ENCODE assay signal across 19 cellular contexts in the genomic region with DNA sequence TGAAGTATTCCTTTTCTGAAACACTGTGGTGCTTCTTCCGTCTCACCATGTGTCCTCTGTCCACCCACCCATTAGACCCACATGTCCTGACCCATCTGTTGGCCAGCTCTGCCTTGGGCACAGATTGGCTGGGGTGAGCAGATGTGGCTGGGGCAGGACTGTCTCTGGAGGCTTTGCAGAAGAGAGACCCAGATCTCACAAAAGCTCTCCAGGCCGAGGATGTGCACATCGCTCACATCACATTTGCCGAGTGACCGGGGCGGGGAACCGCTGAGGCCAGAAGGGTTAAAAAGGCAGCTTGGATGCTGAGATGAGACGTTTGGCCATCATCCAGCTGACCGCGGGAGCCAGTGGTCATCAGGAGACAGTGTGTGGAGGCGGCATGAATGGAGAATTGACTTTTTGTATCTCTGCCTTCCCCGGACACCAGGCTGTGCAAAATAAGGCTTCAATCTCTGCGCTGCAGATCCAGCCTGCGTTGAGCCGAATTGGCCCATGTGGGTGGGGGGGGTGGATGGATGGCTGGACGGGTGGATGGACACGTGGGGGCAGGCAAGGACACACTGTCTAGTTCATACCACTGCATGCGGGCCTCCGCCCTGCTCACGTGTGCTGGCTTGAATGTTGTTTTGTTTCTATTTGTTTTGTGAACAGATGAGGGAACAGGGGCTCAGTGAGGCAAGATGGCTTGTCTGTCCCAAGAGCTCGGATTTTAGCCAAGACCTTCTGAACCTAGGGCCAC. TPM values are rescaled to one million over a fixed set of nuclear protein-coding genes. Genes with fewer than 3 reads are reported as not detected.
DNase-seq lines count a peak whose midpoint lies in the region; ATAC-seq, FAIRE-seq and TF ChIP-seq lines count a peak whose summit lies in the region.
"Had no signal": no experiment of that assay in that cellular context is flagged by ENCODE, and none has a peak within 500 bp of the region (broad histone marks: within the 10 kb centered on the region; RNA-seq: fewer than 3 reads in every experiment).

No MANE protein-coding gene starts in this region.

- H3K9me3 Mint-ChIP-seq in activated CD8-positive, alpha-beta T cell treated with anti-CD3 and anti-CD28 coated beads, Interleukin-2, amount 10 ng/mL, durations not matched to agents 7 days and 5 days (ENCODE audit: insufficient read depth): no peaks in the 10 kb centered on the region
- H3K9me3 Mint-ChIP-seq: activated T-helper 1 cell treated with anti-CD3 and anti-CD28 coated beads, Interleukin-12 subunit alpha, Interleukin-12 subunit beta, Interleukin-2, Interleukin-4 antibody, amounts not matched to agents 30 ng/mL and 10 ng/mL and 1 ng/mL, durations not matched to agents 14 hours and 24 hours and 36 hours; endodermal cell had no signal

- CTCF ChIA-PET in activated CD8-positive, alpha-beta T cell treated with anti-CD3 and anti-CD28 coated beads, Interleukin-2, amount 10 ng/mL, durations not matched to agents 7 days and 5 days (lab: Charles Lee): no interaction called here

- H3K4me1 Mint-ChIP-seq in activated CD8-positive, alpha-beta T cell treated with anti-CD3 and anti-CD28 coated beads, Interleukin-2, amount 10 ng/mL, durations not matched to agents 7 days and 5 days (ENCODE audit: low read depth): peaks cover 2% of the 10 kb centered on the region
- H3K4me1 Mint-ChIP-seq: endodermal cell had no signal

- FAIRE-seq in HTR-8/SVneo (lab: Jason Lieb, UNC): no peak
- FAIRE-seq: A549 had no signal

- no peaks in the 10 kb centered on the region for H3K36me3 Mint-ChIP-seq in activated CD8-positive, alpha-beta T cell treated with anti-CD3 and anti-CD28 coated beads, Interleukin-2, amount 10 ng/mL, durations not matched to agents 7 days and 5 days (ENCODE audit: low read depth)
- H3K36me3 Mint-ChIP-seq: naive B cell; stimulated activated naive B cell treated with anti-CD40 and anti-IgM and Interleukin-4, amounts not matched to agents 10 μg/mL and 1 μg/mL and 100 μg/mL, for 72 hours had no signal

- POLR2A ChIA-PET in activated CD8-positive, alpha-beta T cell treated with anti-CD3 and anti-CD28 coated beads, Interleukin-2, amount 10 ng/mL, durations not matched to agents 7 days and 5 days (lab: Charles Lee): interaction anchor here (0.6 kb wide), 1 partner anchor 10 kb away, joined by 3 read pairs; no protein-coding TSS in a partner anchor

- H3K4me3 Mint-ChIP-seq in activated CD8-positive, alpha-beta T cell treated with anti-CD3 and anti-CD28 coated beads, Interleukin-2, amount 10 ng/mL, durations not matched to agents 7 days and 5 days: no peak overlapping the region
- H3K4me3 Mint-ChIP-seq: activated T-helper 1 cell treated with anti-CD3 and anti-CD28 coated beads, Interleukin-12 subunit alpha, Interleukin-12 subunit beta, Interleukin-2, Interleukin-4 antibody, amounts not matched to agents 30 ng/mL and 10 ng/mL and 1 ng/mL, durations not matched to agents 14 hours and 24 hours and 36 hours; endodermal cell; naive B cell; stimulated activated naive B cell treated with anti-CD40 and anti-IgM and Interleukin-4, amounts not matched to agents 10 μg/mL and 1 μg/mL and 100 μg/mL, for 72 hours had no signal

- TF ChIP-seq CTCF in fibroblast of villous mesenchyme (IDR thresholded peaks at IDR 0.05; ENCODE audit: insufficient read depth, low read depth, low read length): no peak

- H3K27ac Mint-ChIP-seq in activated CD8-positive, alpha-beta T cell treated with anti-CD3 and anti-CD28 coated beads, Interleukin-2, amount 10 ng/mL, durations not matched to agents 7 days and 5 days: no peak overlapping the region
- H3K27ac Mint-ChIP-seq: activated T-helper 1 cell treated with anti-CD3 and anti-CD28 coated beads, Interleukin-12 subunit alpha, Interleukin-12 subunit beta, Interleukin-2, Interleukin-4 antibody, amounts not matched to agents 30 ng/mL and 10 ng/mL and 1 ng/mL, durations not matched to agents 14 hours and 24 hours and 36 hours; endodermal cell; stimulated activated naive B cell treated with anti-CD40 and anti-IgM and Interleukin-4, amounts not matched to agents 10 μg/mL and 1 μg/mL and 100 μg/mL, for 72 hours had no signal

- peaks cover 17% of the 10 kb centered on the region for H3K27me3 Mint-ChIP-seq in activated CD8-positive, alpha-beta T cell treated with anti-CD3 and anti-CD28 coated beads, Interleukin-2, amount 10 ng/mL, durations not matched to agents 7 days and 5 days (ENCODE audit: low read depth)

- ATAC-seq in activated CD8-positive, alpha-beta T cell treated with anti-CD3 and anti-CD28 coated beads, Interleukin-2, amount 10 ng/mL, durations not matched to agents 7 days and 5 days: no peak
- ATAC-seq: stimulated activated naive B cell treated with anti-CD40 and anti-IgM and Interleukin-4, amounts not matched to agents 10 μg/mL and 1 μg/mL and 100 μg/mL, for 72 hours had no signal

- H3K4me3 ChIP-seq in fibroblast of villous mesenchyme (ENCODE audit: low read depth, low read length): no peak overlapping the region
- H3K4me3 ChIP-seq: A549 had no signal

- DNase-seq in activated CD8-positive, alpha-beta memory T cell treated with anti-CD3 and anti-CD28 coated beads, Interleukin-2, amount 50 U/mL, for 48 hours: peak; percentile 30
- no peak for DNase-seq in activated CD8-positive, alpha-beta memory T cell treated with anti-CD3 and anti-CD28 coated beads, Interleukin-2, amount 50 U/mL, for 4 hours
- DNase-seq in fibroblast of villous mesenchyme (ENCODE audit: low read depth): peak; percentile 27
- peak; percentile 46 for DNase-seq in midbrain (lab: John Stamatoyannopoulos, UW)
- DNase-seq in ureter (ENCODE audit: low spot score): peak; percentile 47
- no peak for DNase-seq in HTR-8/SVneo (ENCODE audit: insufficient read length, low spot score)
- no peak for DNase-seq in activated CD8-positive, alpha-beta T cell treated with anti-CD3 and anti-CD28 coated beads, Interleukin-2, amount 10 ng/mL, durations not matched to agents 7 days and 5 days
- no peak for DNase-seq in amniotic stem cell (lab: John Stamatoyannopoulos, UW)
- DNase-seq: COR-L47; endodermal cell; GOT3; KG1; naive B cell; NCI-H1694 treated with DMSO at 0.1 percent for 48 hours; OCI-M1; stimulated activated naive B cell treated with anti-CD40 and anti-IgM and Interleukin-4, amounts not matched to agents 10 μg/mL and 1 μg/mL and 100 μg/mL, for 72 hours had no signal

RNA-seq across cellular contexts. Expression of a gene that starts 6.1 kb away (rescaled TPM):
- total RNA-seq in fibroblast of villous mesenchyme (0.32 and 0.43 TPM in 2 replicates), ureter (49.2 TPM)
- total RNA-seq in activated CD8-positive, alpha-beta T cell treated with anti-CD3 and anti-CD28 coated beads, Interleukin-2, amount 10 ng/mL, durations not matched to agents 7 days and 5 days: 1 to 10 TPM in 1 of 2 experiments, under 1 TPM in 1; 0.63 to 1.0 TPM

RNA-seq across cellular contexts. Expression of a gene that starts 19.4 kb away (rescaled TPM):
- 63.9 and 84.1 TPM in 2 replicates for total RNA-seq in fibroblast of villous mesenchyme
- total RNA-seq in ureter: 1,385 TPM
- total RNA-seq in activated CD8-positive, alpha-beta T cell treated with anti-CD3 and anti-CD28 coated beads, Interleukin-2, amount 10 ng/mL, durations not matched to agents 7 days and 5 days: 100 to 1,000 TPM; 153 to 172 TPM

RNA-seq across cellular contexts. Expression of a gene that starts 47.3 kb away (rescaled TPM):
- total RNA-seq in fibroblast of villous mesenchyme: not detected in 2 replicates
- total RNA-seq in ureter: not detected
- not detected for total RNA-seq in activated CD8-positive, alpha-beta T cell treated with anti-CD3 and anti-CD28 coated beads, Interleukin-2, amount 10 ng/mL, durations not matched to agents 7 days and 5 days
- total RNA-seq: activated T-helper 1 cell treated with anti-CD3 and anti-CD28 coated beads, Interleukin-12 subunit alpha, Interleukin-12 subunit beta, Interleukin-2, Interleukin-4 antibody, amounts not matched to agents 30 ng/mL and 10 ng/mL and 1 ng/mL, durations not matched to agents 14 hours and 24 hours and 36 hours; endodermal cell; NCI-H460 had no signal

Comparison
In these comparisons a context has a peak if more than half of its experiments do, and no peak if none do; other contexts are left out.
1. DNase-seq: peak in activated CD8-positive, alpha-beta memory T cell treated with anti-CD3 and anti-CD28 coated beads, Interleukin-2, amount 50 U/mL, for 48 hours (single experiment), fibroblast of villous mesenchyme (single experiment), midbrain (single experiment) and ureter (single experiment); none in activated CD8-positive, alpha-beta memory T cell treated with anti-CD3 and anti-CD28 coated beads, Interleukin-2, amount 50 U/mL, for 4 hours (single experiment), HTR-8/SVneo (single experiment), activated CD8-positive, alpha-beta T cell treated with anti-CD3 and anti-CD28 coated beads, Interleukin-2, amount 10 ng/mL, durations not matched to agents 7 days and 5 days (single experiment) and amniotic stem cell (single experiment).
2. RNA of a gene that starts 6.1 kb away (total RNA-seq): 49.2 TPM in ureter (single experiment); 0.63 to 1.0 TPM in activated CD8-positive, alpha-beta T cell treated with anti-CD3 and anti-CD28 coated beads, Interleukin-2, amount 10 ng/mL, durations not matched to agents 7 days and 5 days and 0.32 to 0.43 TPM in fibroblast of villous mesenchyme; every median in the first group is over 10 times any median in the second.